Comparison of ENCODE assay signal across 21 cellular contexts in the genomic region with DNA sequence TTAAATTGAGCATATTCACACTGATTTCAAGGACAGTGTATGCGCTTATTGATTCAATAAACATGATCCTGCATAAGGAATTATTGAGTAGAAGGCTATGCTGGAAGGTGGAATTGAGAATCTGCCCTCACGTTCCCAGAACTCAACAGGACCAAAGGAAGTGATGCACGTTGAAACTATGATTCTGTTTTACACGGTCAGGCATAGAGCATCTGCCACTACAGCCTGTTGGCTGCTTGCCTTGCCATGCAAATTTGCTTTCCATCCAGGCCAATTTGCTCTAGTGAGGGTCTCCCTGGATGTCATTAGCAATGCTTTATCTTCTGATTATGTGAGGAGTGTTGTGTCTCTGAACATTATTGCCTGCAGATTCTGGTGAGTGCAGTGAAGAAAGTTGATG.
DNase-seq lines count a peak whose midpoint lies in the region; ATAC-seq, FAIRE-seq and TF ChIP-seq lines count a peak whose summit lies in the region.
"Had no signal": no experiment of that assay in that cellular context is flagged by ENCODE, and none has a peak within 500 bp of the region (broad histone marks: within the 10 kb centered on the region; RNA-seq: fewer than 3 reads in every experiment).

No MANE protein-coding gene starts in this region.

- peak; percentile 13 for FAIRE-seq in astrocyte (lab: Jason Lieb, UNC)
- FAIRE-seq: K562 had no signal

- CTCF ChIA-PET in BJ (lab: Yijun Ruan, JAX): no interaction called here

- H3K27me3 ChIP-seq in BJ (ENCODE audit: control insufficient read depth, insufficient read depth, low read length) (no peaks in the 10 kb centered on the region), GM23248 (replicated peaks; ENCODE audit: insufficient read depth) (no peaks in the 10 kb centered on the region), astrocyte (ENCODE audit: insufficient read depth, low read length) (no peaks in the 10 kb centered on the region)

- peak overlapping the region; percentile 67 for H3K4me2 ChIP-seq in GM23248 (ENCODE audit: unreplicated experiment)
- H3K4me2 ChIP-seq in astrocyte (ENCODE audit: low read length): no peak overlapping the region
- H3K4me2 ChIP-seq: PC-9 had no signal

- H3K79me2 ChIP-seq in GM23248 (ENCODE audit: insufficient read depth) (no peaks in the 10 kb centered on the region), astrocyte (ENCODE audit: insufficient read depth, low read length) (no peaks in the 10 kb centered on the region)

- H3K4me1 ChIP-seq in GM23248 (ENCODE audit: insufficient read depth): peaks cover 38% of the 10 kb centered on the region
- H3K4me1 ChIP-seq in astrocyte (ENCODE audit: insufficient read depth, low read length): no peaks in the 10 kb centered on the region

- H3K9me2 ChIP-seq in GM23248 (ENCODE audit: insufficient read depth): no peaks in the 10 kb centered on the region

- in situ Hi-C loops in GM23248 (cut with MboI): no loop called here

- H3K9me3 ChIP-seq in GM23248 (ENCODE audit: low read depth) (no peaks in the 10 kb centered on the region), astrocyte (ENCODE audit: insufficient read depth, low read depth, low read length) (no peaks in the 10 kb centered on the region)

- H2AFZ ChIP-seq in GM23248 (0 out of 2 replicates have a peak overlapping the region, but pooled peaks have one; percentile 19), astrocyte (ENCODE audit: low read depth, low read length) (no peak overlapping the region)
- H2AFZ ChIP-seq: PC-9 had no signal

- H3K4me1 Mint-ChIP-seq in astrocyte (ENCODE audit: low read depth, unreplicated experiment): peaks cover 4% of the 10 kb centered on the region
- H3K4me1 Mint-ChIP-seq: CD14-positive monocyte had no signal

- H3K9me3 Mint-ChIP-seq in astrocyte (ENCODE audit: unreplicated experiment): no peaks in the 10 kb centered on the region
- H3K9me3 Mint-ChIP-seq: CD14-positive monocyte; T-helper 1 cell treated with Interleukin-12 subunit alpha and Interleukin-12 subunit beta and Interleukin-4 antibody, amounts not matched to agents 30 μg/mL and 1 μg/mL, for 36 hours had no signal

- H3K36me3 ChIP-seq in BJ (ENCODE audit: control insufficient read depth, insufficient read depth, low read length): no peaks in the 10 kb centered on the region
- no peaks in the 10 kb centered on the region for H3K36me3 ChIP-seq in GM23248 (ENCODE audit: low read depth)
- H3K36me3 ChIP-seq in astrocyte (ENCODE audit: insufficient read depth, low read length): no peaks in the 10 kb centered on the region

- no peak for TF ChIP-seq CTCF in BJ (IDR thresholded peaks at IDR 0.05; ENCODE audit: insufficient read depth, low read depth, low read length)
- no peak for TF ChIP-seq CTCF in astrocyte (IDR thresholded peaks at IDR 0.05; ENCODE audit: insufficient read depth, low read depth, low read length)

- WGBS in GM23248 (ENCODE audit: low coverage in 1 of 2, low lambda C conversion rate in 2 of 2, missing lambda C conversion rate in 2 of 2), 2 experiments: 28 to 29% methylated on average over 4 of the region's 4 CpGs

- no peak overlapping the region for H3K4me3 Mint-ChIP-seq in astrocyte (ENCODE audit: unreplicated experiment)
- H3K4me3 Mint-ChIP-seq: CD14-positive monocyte; T-helper 1 cell treated with Interleukin-12 subunit alpha and Interleukin-12 subunit beta and Interleukin-4 antibody, amounts not matched to agents 30 μg/mL and 1 μg/mL, for 36 hours had no signal

- H3K4me3 ChIP-seq in BJ (ENCODE audit: low read depth, low read length): no peak overlapping the region
- no peak overlapping the region for H3K4me3 ChIP-seq in GM23248
- no peak overlapping the region for H3K4me3 ChIP-seq in astrocyte (ENCODE audit: insufficient read depth, low read depth, low read length)
- H3K4me3 ChIP-seq: K562, PC-9 had no signal

- no peak overlapping the region for H3K27ac Mint-ChIP-seq in astrocyte (ENCODE audit: unreplicated experiment)
- H3K27ac Mint-ChIP-seq: CD14-positive monocyte; T-helper 1 cell treated with Interleukin-12 subunit alpha and Interleukin-12 subunit beta and Interleukin-4 antibody, amounts not matched to agents 30 μg/mL and 1 μg/mL, for 36 hours had no signal

- H3K27ac ChIP-seq in GM23248: no peak overlapping the region
- no peak overlapping the region for H3K27ac ChIP-seq in astrocyte (ENCODE audit: low read depth, low read length)
- H3K27ac ChIP-seq: PC-9, RWPE1 had no signal

- H3F3A ChIP-seq in GM23248 (ENCODE audit: insufficient read depth): peaks cover 31% of the 10 kb centered on the region

- POLR2A ChIA-PET in BJ (lab: Charles Lee): no interaction called here

- H3K36me3 Mint-ChIP-seq in astrocyte (ENCODE audit: low read depth, unreplicated experiment): no peaks in the 10 kb centered on the region
- H3K36me3 Mint-ChIP-seq: CD14-positive monocyte had no signal

- no peak overlapping the region for H3K9ac ChIP-seq in GM23248
- no peak overlapping the region for H3K9ac ChIP-seq in astrocyte (ENCODE audit: low read length)

- no peak for ATAC-seq in HG03045 (IDR thresholded peaks at IDR 0.05; ENCODE audit: unreplicated experiment)
- ATAC-seq: HCT116, K562 had no signal

- no peaks in the 10 kb centered on the region for H4K20me1 ChIP-seq in GM23248 (ENCODE audit: insufficient read depth)
- H4K20me1 ChIP-seq in astrocyte (ENCODE audit: insufficient read depth, low read length): no peaks in the 10 kb centered on the region

- DNase-seq in AG08395 (ENCODE audit: low spot score): peak; percentile 29
- DNase-seq in BJ (ENCODE audit: low read depth): peak; percentile 5
- DNase-seq in GM23248: peak; percentile 72
- no peak for DNase-seq in astrocyte (ENCODE audit: low read depth)
- no peak for DNase-seq in activated naive CD4-positive, alpha-beta T cell treated with anti-CD3 and anti-CD28 coated beads, Interleukin-2, amount 50 U/mL, for 16 hours
- DNase-seq in activated naive CD4-positive, alpha-beta T cell treated with Interleukin-2 at 50 U/mL for 16 hours: no peak
- no peak for DNase-seq in DMS114 treated with DMSO at 0.1 percent for 48 hours (lab: John Stamatoyannopoulos, UW; ENCODE audit: unreplicated experiment)
- DNase-seq: AML-193, DMS53, GOT3, NCI-H1105, NCI-H2227 treated with DMSO at 0.1 percent for 48 hours, NCI-H524 treated with DMSO at 0.1 percent for 48 hours, PC-9, SIG-M5 had no signal

- peaks cover 13% of the 10 kb centered on the region for H3K27me3 Mint-ChIP-seq in astrocyte (ENCODE audit: low read depth, unreplicated experiment)

Comparison
In these comparisons a context has a peak if more than half of its experiments do, and no peak if none do; other contexts are left out.
1. DNase-seq: peak in AG08395 (single experiment), BJ (single experiment) and GM23248 (single experiment); none in astrocyte (single experiment), activated naive CD4-positive, alpha-beta T cell treated with anti-CD3 and anti-CD28 coated beads, Interleukin-2, amount 50 U/mL, for 16 hours (single experiment), activated naive CD4-positive, alpha-beta T cell treated with Interleukin-2 at 50 U/mL for 16 hours (single experiment) and DMS114 treated with DMSO at 0.1 percent for 48 hours (single experiment).